In the genomic region with DNA sequence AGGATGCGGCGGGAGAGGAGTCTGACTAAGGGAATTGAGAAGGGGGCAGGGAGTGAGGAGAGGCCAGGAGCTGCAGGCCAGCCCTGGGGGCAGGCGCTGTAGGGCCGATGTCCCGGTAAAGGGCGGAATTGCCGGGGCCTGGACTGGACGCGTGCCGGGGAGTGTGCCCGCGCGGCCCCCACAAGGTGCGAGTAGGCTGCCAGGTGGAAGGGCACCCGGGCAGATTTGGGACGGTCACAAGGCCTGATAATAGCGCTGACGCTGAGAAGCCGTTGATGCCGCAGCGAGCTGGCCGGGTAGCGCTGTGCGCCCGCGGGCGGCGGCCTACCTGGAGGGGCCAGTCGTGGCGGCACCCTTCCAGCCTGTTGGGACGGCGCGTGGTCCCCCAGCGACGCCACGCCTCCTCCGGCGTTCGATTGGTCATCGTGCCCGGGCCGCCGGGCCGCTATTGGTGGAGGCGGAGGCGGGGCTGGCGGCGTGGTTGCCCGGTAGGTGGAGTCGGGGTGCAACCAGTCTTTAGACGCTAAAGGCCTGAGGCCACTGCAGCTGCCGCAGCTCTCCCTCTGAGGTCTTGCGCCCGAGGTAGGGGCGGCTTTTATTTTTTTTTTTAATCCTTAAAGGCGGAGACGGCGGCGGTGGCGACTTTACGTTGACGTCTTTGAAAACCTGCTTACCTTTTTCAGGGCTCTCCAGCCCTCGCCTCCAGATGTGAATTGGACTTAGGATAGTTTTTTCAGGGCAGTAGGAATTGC, we compare ENCODE assay signal across 1 cellular context.
A peak's percentile ranks its signal among the peaks of the same experiment; 100 is the strongest.
TF ChIP-seq lines count a peak whose summit lies in the region.

No MANE protein-coding gene starts in this region.

TF ChIP-seq in K562, 482 proteins besides CTCF, POLR2A, EP300 and RAD21 (continued from another document and continues in another):
- TF ChIP-seq, protein P1, sequence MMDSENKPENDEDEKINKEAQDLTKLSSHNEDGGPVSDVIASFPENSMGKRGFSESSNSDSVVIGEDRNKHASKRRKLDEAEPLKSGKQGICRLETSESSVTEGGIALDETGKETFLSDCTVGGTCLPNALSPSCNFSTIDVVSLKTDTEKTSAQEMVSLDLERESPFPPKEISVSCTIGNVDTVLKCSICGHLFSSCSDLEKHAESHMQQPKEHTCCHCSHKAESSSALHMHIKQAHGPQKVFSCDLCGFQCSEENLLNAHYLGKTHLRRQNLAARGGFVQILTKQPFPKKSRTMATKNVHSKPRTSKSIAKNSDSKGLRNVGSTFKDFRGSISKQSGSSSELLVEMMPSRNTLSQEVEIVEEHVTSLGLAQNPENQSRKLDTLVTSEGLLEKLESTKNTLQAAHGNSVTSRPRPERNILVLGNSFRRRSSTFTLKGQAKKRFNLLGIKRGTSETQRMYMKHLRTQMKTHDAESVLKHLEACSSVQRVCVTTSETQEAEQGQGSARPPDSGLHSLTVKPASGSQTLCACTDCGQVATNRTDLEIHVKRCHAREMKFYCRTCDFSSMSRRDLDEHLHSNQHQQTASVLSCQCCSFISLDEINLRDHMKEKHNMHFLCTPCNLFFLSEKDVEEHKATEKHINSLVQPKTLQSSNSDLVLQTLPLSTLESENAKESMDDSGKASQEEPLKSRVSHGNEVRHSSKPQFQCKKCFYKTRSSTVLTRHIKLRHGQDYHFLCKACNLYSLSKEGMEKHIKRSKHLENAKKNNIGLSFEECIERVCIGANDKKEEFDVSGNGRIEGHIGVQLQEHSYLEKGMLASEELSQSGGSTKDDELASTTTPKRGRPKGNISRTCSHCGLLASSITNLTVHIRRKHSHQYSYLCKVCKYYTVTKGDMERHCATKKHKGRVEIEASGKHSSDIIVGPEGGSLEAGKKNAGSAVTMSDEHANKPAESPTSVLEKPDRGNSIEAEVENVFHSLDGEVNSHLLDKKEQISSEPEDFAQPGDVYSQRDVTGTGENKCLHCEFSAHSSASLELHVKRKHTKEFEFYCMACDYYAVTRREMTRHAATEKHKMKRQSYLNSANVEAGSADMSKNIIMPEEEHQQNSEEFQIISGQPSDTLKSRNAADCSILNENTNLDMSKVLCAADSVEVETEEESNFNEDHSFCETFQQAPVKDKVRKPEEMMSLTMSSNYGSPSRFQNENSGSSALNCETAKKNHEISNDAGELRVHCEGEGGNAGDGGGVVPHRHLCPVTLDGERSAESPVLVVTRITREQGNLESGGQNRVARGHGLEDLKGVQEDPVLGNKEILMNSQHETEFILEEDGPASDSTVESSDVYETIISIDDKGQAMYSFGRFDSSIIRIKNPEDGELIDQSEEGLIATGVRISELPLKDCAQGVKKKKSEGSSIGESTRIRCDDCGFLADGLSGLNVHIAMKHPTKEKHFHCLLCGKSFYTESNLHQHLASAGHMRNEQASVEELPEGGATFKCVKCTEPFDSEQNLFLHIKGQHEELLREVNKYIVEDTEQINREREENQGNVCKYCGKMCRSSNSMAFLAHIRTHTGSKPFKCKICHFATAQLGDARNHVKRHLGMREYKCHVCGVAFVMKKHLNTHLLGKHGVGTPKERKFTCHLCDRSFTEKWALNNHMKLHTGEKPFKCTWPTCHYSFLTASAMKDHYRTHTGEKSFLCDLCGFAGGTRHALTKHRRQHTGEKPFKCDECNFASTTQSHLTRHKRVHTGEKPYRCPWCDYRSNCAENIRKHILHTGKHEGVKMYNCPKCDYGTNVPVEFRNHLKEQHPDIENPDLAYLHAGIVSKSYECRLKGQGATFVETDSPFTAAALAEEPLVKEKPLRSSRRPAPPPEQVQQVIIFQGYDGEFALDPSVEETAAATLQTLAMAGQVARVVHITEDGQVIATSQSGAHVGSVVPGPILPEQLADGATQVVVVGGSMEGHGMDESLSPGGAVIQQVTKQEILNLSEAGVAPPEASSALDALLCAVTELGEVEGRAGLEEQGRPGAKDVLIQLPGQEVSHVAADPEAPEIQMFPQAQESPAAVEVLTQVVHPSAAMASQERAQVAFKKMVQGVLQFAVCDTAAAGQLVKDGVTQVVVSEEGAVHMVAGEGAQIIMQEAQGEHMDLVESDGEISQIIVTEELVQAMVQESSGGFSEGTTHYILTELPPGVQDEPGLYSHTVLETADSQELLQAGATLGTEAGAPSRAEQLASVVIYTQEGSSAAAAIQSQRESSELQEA (IDR thresholded peaks at IDR 0.05; ENCODE audit: low read depth): no peak
- TF ChIP-seq CREM (IDR thresholded peaks at IDR 0.05; ENCODE audit: low read depth) (peak; percentile 81), MCM2 (IDR thresholded peaks at IDR 0.05; ENCODE audit: low read depth) (no peak), PYGO2 (tag; IDR thresholded peaks at IDR 0.05) (no peak), NR2C1 (IDR thresholded peaks at IDR 0.05) (no peak), NR2C1 (tag; IDR thresholded peaks at IDR 0.05) (no peak), ZBTB17 (CRISPR knock-in tag; IDR thresholded peaks at IDR 0.05) (peak; percentile 81), ZNF77 (CRISPR knock-in tag; IDR thresholded peaks at IDR 0.05) (no peak), TEAD1 (CRISPR knock-in tag; IDR thresholded peaks at IDR 0.05) (peak in 1 of 2 experiments; percentile 88; a peak in 2 of 4 replicates), ZNF586 (CRISPR knock-in tag; conservative IDR thresholded peaks at IDR 0.05) (no peak), SREBF2 (CRISPR knock-in tag; IDR thresholded peaks at IDR 0.05) (no peak), YBX1 (IDR thresholded peaks at IDR 0.05) (no peak), CBFA2T3 (IDR thresholded peaks at IDR 0.05) (no peak), SNIP1 (IDR thresholded peaks at IDR 0.05; ENCODE audit: low read depth) (no peak), TBP (optimal IDR thresholded peaks at IDR 0.05; ENCODE audit: low read depth, low read length) (peak; percentile 93), ZBTB1 (CRISPR knock-in tag; IDR thresholded peaks at IDR 0.05; ENCODE audit: borderline replicate concordance, low read depth) (no peak; the same call in 1 of the 2 replicates), CCAR2 (IDR thresholded peaks at IDR 0.05; ENCODE audit: low read depth, low read length) (no peak), RHOXF2B (CRISPR knock-in tag; conservative IDR thresholded peaks at IDR 0.05) (no peak), PHF8 (IDR thresholded peaks at IDR 0.05; ENCODE audit: borderline replicate concordance, low read length) (peak; percentile 64; the same call in 1 of the 2 replicates), ELF2 (CRISPR knock-in tag; IDR thresholded peaks at IDR 0.05) (no peak), STAG1 (CRISPR knock-in tag; IDR thresholded peaks at IDR 0.05; ENCODE audit: borderline replicate concordance) (peak; percentile 32; the same call in 1 of the 2 replicates), MXI1 (IDR thresholded peaks at IDR 0.05; ENCODE audit: low read depth, low read length) (peak; percentile 93), HNRNPUL1 (IDR thresholded peaks at IDR 0.05; ENCODE audit: low read length) (no peak), TCFL5 (CRISPR knock-in tag; conservative IDR thresholded peaks at IDR 0.05) (no peak), RBM15 (IDR thresholded peaks at IDR 0.05; ENCODE audit: insufficient read depth, low read length) (no peak), ZNF133 (CRISPR knock-in tag; IDR thresholded peaks at IDR 0.05) (no peak), NONO (IDR thresholded peaks at IDR 0.05; ENCODE audit: low read depth in 2 of 2, low read length in 1 of 2) (peak in 1 of 2 experiments; percentile 53; a peak in 1 of 4 replicates), CXXC5 (CRISPR knock-in tag; IDR thresholded peaks at IDR 0.05) (peak; percentile 88), CC2D1A (IDR thresholded peaks at IDR 0.05) (no peak), CBFB (CRISPR knock-in tag; IDR thresholded peaks at IDR 0.05) (no peak)
- TF ChIP-seq, protein P2, sequence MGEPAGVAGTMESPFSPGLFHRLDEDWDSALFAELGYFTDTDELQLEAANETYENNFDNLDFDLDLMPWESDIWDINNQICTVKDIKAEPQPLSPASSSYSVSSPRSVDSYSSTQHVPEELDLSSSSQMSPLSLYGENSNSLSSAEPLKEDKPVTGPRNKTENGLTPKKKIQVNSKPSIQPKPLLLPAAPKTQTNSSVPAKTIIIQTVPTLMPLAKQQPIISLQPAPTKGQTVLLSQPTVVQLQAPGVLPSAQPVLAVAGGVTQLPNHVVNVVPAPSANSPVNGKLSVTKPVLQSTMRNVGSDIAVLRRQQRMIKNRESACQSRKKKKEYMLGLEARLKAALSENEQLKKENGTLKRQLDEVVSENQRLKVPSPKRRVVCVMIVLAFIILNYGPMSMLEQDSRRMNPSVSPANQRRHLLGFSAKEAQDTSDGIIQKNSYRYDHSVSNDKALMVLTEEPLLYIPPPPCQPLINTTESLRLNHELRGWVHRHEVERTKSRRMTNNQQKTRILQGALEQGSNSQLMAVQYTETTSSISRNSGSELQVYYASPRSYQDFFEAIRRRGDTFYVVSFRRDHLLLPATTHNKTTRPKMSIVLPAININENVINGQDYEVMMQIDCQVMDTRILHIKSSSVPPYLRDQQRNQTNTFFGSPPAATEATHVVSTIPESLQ (CRISPR knock-in tag; IDR thresholded peaks at IDR 0.05): peak; percentile 16; the same call in 1 of the 2 replicates
- TF ChIP-seq, protein P3, sequence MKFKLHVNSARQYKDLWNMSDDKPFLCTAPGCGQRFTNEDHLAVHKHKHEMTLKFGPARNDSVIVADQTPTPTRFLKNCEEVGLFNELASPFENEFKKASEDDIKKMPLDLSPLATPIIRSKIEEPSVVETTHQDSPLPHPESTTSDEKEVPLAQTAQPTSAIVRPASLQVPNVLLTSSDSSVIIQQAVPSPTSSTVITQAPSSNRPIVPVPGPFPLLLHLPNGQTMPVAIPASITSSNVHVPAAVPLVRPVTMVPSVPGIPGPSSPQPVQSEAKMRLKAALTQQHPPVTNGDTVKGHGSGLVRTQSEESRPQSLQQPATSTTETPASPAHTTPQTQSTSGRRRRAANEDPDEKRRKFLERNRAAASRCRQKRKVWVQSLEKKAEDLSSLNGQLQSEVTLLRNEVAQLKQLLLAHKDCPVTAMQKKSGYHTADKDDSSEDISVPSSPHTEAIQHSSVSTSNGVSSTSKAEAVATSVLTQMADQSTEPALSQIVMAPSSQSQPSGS (CRISPR knock-in tag; IDR thresholded peaks at IDR 0.05): no peak; the same call in 1 of the 2 replicates
- TF ChIP-seq, protein P4, sequence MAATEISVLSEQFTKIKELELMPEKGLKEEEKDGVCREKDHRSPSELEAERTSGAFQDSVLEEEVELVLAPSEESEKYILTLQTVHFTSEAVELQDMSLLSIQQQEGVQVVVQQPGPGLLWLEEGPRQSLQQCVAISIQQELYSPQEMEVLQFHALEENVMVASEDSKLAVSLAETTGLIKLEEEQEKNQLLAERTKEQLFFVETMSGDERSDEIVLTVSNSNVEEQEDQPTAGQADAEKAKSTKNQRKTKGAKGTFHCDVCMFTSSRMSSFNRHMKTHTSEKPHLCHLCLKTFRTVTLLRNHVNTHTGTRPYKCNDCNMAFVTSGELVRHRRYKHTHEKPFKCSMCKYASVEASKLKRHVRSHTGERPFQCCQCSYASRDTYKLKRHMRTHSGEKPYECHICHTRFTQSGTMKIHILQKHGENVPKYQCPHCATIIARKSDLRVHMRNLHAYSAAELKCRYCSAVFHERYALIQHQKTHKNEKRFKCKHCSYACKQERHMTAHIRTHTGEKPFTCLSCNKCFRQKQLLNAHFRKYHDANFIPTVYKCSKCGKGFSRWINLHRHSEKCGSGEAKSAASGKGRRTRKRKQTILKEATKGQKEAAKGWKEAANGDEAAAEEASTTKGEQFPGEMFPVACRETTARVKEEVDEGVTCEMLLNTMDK (IDR thresholded peaks at IDR 0.05; ENCODE audit: borderline replicate concordance, insufficient read depth, low read depth, low read length, poor library complexity, severe bottlenecking): peak; percentile 21
- TF ChIP-seq, protein P5, sequence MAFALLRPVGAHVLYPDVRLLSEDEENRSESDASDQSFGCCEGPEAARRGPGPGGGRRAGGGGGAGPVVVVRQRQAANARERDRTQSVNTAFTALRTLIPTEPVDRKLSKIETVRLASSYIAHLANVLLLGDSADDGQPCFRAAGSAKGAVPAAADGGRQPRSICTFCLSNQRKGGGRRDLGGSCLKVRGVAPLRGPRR (CRISPR knock-in tag; IDR thresholded peaks at IDR 0.05): no peak
- TF ChIP-seq, protein P6, sequence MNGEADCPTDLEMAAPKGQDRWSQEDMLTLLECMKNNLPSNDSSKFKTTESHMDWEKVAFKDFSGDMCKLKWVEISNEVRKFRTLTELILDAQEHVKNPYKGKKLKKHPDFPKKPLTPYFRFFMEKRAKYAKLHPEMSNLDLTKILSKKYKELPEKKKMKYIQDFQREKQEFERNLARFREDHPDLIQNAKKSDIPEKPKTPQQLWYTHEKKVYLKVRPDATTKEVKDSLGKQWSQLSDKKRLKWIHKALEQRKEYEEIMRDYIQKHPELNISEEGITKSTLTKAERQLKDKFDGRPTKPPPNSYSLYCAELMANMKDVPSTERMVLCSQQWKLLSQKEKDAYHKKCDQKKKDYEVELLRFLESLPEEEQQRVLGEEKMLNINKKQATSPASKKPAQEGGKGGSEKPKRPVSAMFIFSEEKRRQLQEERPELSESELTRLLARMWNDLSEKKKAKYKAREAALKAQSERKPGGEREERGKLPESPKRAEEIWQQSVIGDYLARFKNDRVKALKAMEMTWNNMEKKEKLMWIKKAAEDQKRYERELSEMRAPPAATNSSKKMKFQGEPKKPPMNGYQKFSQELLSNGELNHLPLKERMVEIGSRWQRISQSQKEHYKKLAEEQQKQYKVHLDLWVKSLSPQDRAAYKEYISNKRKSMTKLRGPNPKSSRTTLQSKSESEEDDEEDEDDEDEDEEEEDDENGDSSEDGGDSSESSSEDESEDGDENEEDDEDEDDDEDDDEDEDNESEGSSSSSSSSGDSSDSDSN (IDR thresholded peaks at IDR 0.05; ENCODE audit: borderline replicate concordance in 1 of 2, low read depth in 2 of 2, low read length in 2 of 2): peak in 1 of 2 experiments; percentile 72; a peak in 1 of 4 replicates
- TF ChIP-seq, protein P7, sequence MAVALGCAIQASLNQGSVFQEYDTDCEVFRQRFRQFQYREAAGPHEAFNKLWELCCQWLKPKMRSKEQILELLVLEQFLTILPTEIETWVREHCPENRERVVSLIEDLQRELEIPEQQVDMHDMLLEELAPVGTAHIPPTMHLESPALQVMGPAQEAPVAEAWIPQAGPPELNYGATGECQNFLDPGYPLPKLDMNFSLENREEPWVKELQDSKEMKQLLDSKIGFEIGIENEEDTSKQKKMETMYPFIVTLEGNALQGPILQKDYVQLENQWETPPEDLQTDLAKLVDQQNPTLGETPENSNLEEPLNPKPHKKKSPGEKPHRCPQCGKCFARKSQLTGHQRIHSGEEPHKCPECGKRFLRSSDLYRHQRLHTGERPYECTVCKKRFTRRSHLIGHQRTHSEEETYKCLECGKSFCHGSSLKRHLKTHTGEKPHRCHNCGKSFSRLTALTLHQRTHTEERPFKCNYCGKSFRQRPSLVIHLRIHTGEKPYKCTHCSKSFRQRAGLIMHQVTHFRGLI (CRISPR knock-in tag; IDR thresholded peaks at IDR 0.05): no peak
